25 cellular contexts compared by ENCODE assay signal in genomic region chr1:111576547-111576946, GRCh38. TPM values are rescaled to one million over a fixed set of nuclear protein-coding genes. Genes with fewer than 3 reads are reported as not detected.
DNase-seq lines count a peak whose midpoint lies in the region; ATAC-seq and TF ChIP-seq lines count a peak whose summit lies in the region.
"Had no signal": no experiment of that assay in that cellular context is flagged by ENCODE, and none has a peak within 500 bp of the region (broad histone marks: within the 10 kb centered on the region; RNA-seq: fewer than 3 reads in every experiment).

No MANE protein-coding gene starts in this region.

- H3K9me3 ChIP-seq in body of pancreas: no peaks in the 10 kb centered on the region
- no peaks in the 10 kb centered on the region for H3K9me3 ChIP-seq in lung (ENCODE audit: control insufficient read depth in 2 of 2, insufficient read depth in 1 of 2, low read length in 1 of 2)
- H3K9me3 ChIP-seq: BE2C, HAP-1, psoas muscle had no signal

- H3K9me3 Mint-ChIP-seq in osteocyte (ENCODE audit: unreplicated experiment): no peaks in the 10 kb centered on the region
- H3K9me3 Mint-ChIP-seq: brain; neural progenitor cell; stimulated activated effector memory CD8-positive, alpha-beta T cell treated with anti-CD3 and anti-CD28 coated beads, Interleukin-12 subunit alpha, Interleukin-12 subunit beta, amount 100 ng/mL, for 72 hours had no signal

- DNase-seq in NCI-H146 (lab: John Stamatoyannopoulos, UW) (peak; percentile 29), body of pancreas (peak; percentile 62 to 83 (median 77)), lung (ENCODE audit: low spot score) (peak; percentile 79), globus pallidus (ENCODE audit: low spot score) (no peak), osteocyte (ENCODE audit: extremely low spot score, unreplicated experiment) (no peak)
- no peak for DNase-seq in stimulated activated naive CD4-positive, alpha-beta T cell (lab: John Stamatoyannopoulos, UW)
- no peak for DNase-seq in activated CD8-positive, alpha-beta memory T cell treated with anti-CD3 and anti-CD28 coated beads, Interleukin-2, amount 50 U/mL, for 48 hours
- DNase-seq: activated gamma-delta T cell; activated T-cell treated with anti-CD3 and anti-CD28 coated beads, Interleukin-2, amount 50 U/mL, for 1 hour; BE2C; left ventricle myocardium superior; NCI-H1105; NCI-H446 treated with DMSO at 0.1 percent for 48 hours; PC-9; psoas muscle; SIG-M5 had no signal

- no peaks in the 10 kb centered on the region for H3K36me3 Mint-ChIP-seq in osteocyte (ENCODE audit: unreplicated experiment)
- H3K36me3 Mint-ChIP-seq: brain; neural progenitor cell; stimulated activated effector memory CD8-positive, alpha-beta T cell treated with anti-CD3 and anti-CD28 coated beads, Interleukin-12 subunit alpha, Interleukin-12 subunit beta, amount 100 ng/mL, for 72 hours had no signal

- H3K4me3 ChIP-seq in body of pancreas (no peak overlapping the region), lung (no peak overlapping the region)
- H3K4me3 ChIP-seq: GM12878, HAP-1, neural progenitor cell, PC-9, psoas muscle, smooth muscle cell had no signal

- H3K27ac Mint-ChIP-seq in osteocyte (ENCODE audit: unreplicated experiment): no peak overlapping the region
- H3K27ac Mint-ChIP-seq: brain; neural progenitor cell; stimulated activated effector memory CD8-positive, alpha-beta T cell treated with anti-CD3 and anti-CD28 coated beads, Interleukin-12 subunit alpha, Interleukin-12 subunit beta, amount 100 ng/mL, for 72 hours had no signal

- TF ChIP-seq CTCF in C4-2B (conservative IDR thresholded peaks at IDR 0.05): no peak
- peak in 1 of 7 experiments; percentile 9 for TF ChIP-seq CTCF in body of pancreas (IDR thresholded peaks at IDR 0.05)
- TF ChIP-seq CTCF in lung (IDR thresholded peaks at IDR 0.05; ENCODE audit: control extremely low read depth, extremely low read depth): no peak
- no peak for TF ChIP-seq CTCF in osteocyte (IDR thresholded peaks at IDR 0.05)

- 14% methylated on average over 7 of the region's 7 CpGs for WGBS in body of pancreas, 2 donors
- WGBS in lung, 2 donors: 67 to 85% methylated on average over 7 of the region's 7 CpGs

- no peak overlapping the region for H3K4me3 Mint-ChIP-seq in osteocyte (ENCODE audit: unreplicated experiment)
- H3K4me3 Mint-ChIP-seq: brain; neural progenitor cell; stimulated activated effector memory CD8-positive, alpha-beta T cell treated with anti-CD3 and anti-CD28 coated beads, Interleukin-12 subunit alpha, Interleukin-12 subunit beta, amount 100 ng/mL, for 72 hours had no signal

- no peaks in the 10 kb centered on the region for H3K4me1 Mint-ChIP-seq in osteocyte (ENCODE audit: unreplicated experiment)

- no peaks in the 10 kb centered on the region for H3K36me3 ChIP-seq in body of pancreas (replicated peaks in 1 of 2; ENCODE audit: insufficient read depth in 1 of 2, low read depth in 2 of 2)
- no peaks in the 10 kb centered on the region for H3K36me3 ChIP-seq in lung (ENCODE audit: control insufficient read depth in 2 of 2, insufficient read depth in 2 of 2, low read length in 2 of 2)
- H3K36me3 ChIP-seq: BE2C, HAP-1, neural progenitor cell had no signal

- H3K27ac ChIP-seq in C4-2B (peak overlapping the region; percentile 59), body of pancreas (peak overlapping the region in 1 of 4 donors; percentile 1), lung (ENCODE audit: low read depth in 1 of 2, low read length in 1 of 2) (no peak overlapping the region)
- H3K27ac ChIP-seq: epithelial cell of prostate, HL-60, neural progenitor cell, PC-9, psoas muscle had no signal

- peaks cover 22% of the 10 kb centered on the region for H3K4me1 ChIP-seq in body of pancreas
- peaks cover 0 to 5% of the 10 kb centered on the region in 2 donors for H3K4me1 ChIP-seq in lung (ENCODE audit: control insufficient read depth in 2 of 2, insufficient read depth in 2 of 2, low read length in 2 of 2)
- H3K4me1 ChIP-seq: HAP-1 had no signal

- no peak for TF ChIP-seq POLR2A in body of pancreas (IDR thresholded peaks at IDR 0.05)

- peaks cover 38% of the 10 kb centered on the region for H3K27me3 Mint-ChIP-seq in osteocyte (ENCODE audit: unreplicated experiment)

- peak; percentile 95 for ATAC-seq in body of pancreas
- peak; percentile 77 for ATAC-seq in lung (ENCODE audit: insufficient read depth, low FRiP score)
- ATAC-seq: GM12878; left ventricle myocardium superior; psoas muscle; stimulated activated effector memory CD8-positive, alpha-beta T cell treated with anti-CD3 and anti-CD28 coated beads, Interleukin-12 subunit alpha, Interleukin-12 subunit beta, amount 100 ng/mL, for 72 hours had no signal

- intact Hi-C loops in body of pancreas (cut with DNase I): no loop called here

- H3K27me3 ChIP-seq in body of pancreas (no peaks in the 10 kb centered on the region), lung (ENCODE audit: control insufficient read depth, insufficient read depth) (no peaks in the 10 kb centered on the region)
- H3K27me3 ChIP-seq: BE2C, neural progenitor cell had no signal

RNA-seq across cellular contexts. Expression of gene RAP1A, which starts 43.0 kb away (rescaled TPM):
- total RNA-seq in body of pancreas: 10 to 100 TPM; 16.2 to 16.6 TPM
- total RNA-seq in lung: 10 to 100 TPM; 64.5 to 82.9 TPM
- polyA plus RNA-seq in lung: 10 to 100 TPM; 72.2 to 97.3 TPM
- total RNA-seq in osteocyte: 48.3 and 51.0 TPM in 2 replicates

Comparison
In these comparisons a context has a peak if more than half of its experiments do, and no peak if none do; other contexts are left out.
1. DNase-seq: peak in NCI-H146 (single experiment), body of pancreas (4 of 4) and lung (single experiment); none in globus pallidus (single experiment), stimulated activated naive CD4-positive, alpha-beta T cell (0 of 6), osteocyte (single experiment) and activated CD8-positive, alpha-beta memory T cell treated with anti-CD3 and anti-CD28 coated beads, Interleukin-2, amount 50 U/mL, for 48 hours (single experiment).